Comparison of ENCODE assay signal across 8 cellular contexts in the genomic region with DNA sequence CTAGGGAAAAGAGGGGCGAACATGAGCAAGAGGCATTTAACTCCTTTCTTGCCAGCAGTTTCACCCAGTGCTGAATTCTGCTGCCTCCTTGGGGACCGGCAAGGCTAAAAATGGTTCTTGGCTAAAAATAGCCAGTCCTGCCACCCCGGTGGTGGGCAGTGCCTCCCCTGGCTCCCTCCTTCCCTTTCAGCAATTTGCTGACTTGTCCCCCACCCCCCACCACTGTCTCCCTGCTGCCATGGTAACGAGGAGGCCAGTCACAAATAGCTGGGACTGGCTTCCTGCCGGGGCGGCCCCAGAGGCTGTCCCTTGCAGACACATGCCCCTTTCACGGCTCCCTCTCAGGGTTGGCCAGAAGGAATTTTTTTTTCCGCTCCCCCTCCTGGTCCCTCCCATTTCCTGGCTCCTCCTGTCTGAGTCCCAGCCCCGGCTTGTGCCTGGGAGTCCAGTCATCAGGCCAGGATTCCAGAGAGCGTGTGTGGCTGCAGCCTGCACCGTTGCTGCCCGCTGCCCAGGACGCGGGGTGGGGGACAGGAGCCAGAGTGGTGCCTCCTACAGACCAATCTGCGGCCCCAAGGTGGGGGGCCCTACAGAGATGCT.
DNase-seq lines count a peak whose midpoint lies in the region; ATAC-seq, FAIRE-seq and TF ChIP-seq lines count a peak whose summit lies in the region.

No MANE protein-coding gene starts in this region.

- peak; percentile 26 for TF ChIP-seq EP300 in neural cell (conservative IDR thresholded peaks at IDR 0.05; ENCODE audit: poor library complexity, severe bottlenecking)

- no peak for TF ChIP-seq RAD21 in neural cell (conservative IDR thresholded peaks at IDR 0.05)

- peak overlapping the region; percentile 80 for H3K4me3 Mint-ChIP-seq in WTC11

- ATAC-seq in GM19467 (IDR thresholded peaks at IDR 0.05; ENCODE audit: unreplicated experiment) (peak; percentile 48), WTC11 (peak; percentile 93)

- H3K9me3 Mint-ChIP-seq in WTC11 = no peaks in the 10 kb centered on the region

- POLR2A ChIA-PET in WTC11 (lab: Charles Lee) = interaction anchor here (0.6 to 2.0 kb wide), 12 partner anchors 9 to 184 kb away, joined by 3 to 10 read pairs (median 6); a partner anchor contains a TSS

- H3K27ac ChIP-seq in neural cell (ENCODE audit: low read length) = peak overlapping the region; percentile 49

- H4K20me1 ChIP-seq in neural cell (ENCODE audit: insufficient read depth) = no peaks in the 10 kb centered on the region

- H3K9me3 ChIP-seq in neural cell (ENCODE audit: low read length) = no peaks in the 10 kb centered on the region

- no peaks in the 10 kb centered on the region for H3K9me2 ChIP-seq in neural cell (ENCODE audit: insufficient read depth, low read length)

- FAIRE-seq in HTR-8/SVneo (lab: Jason Lieb, UNC) = peak; percentile 65

- H3F3A ChIP-seq in neural cell (ENCODE audit: insufficient read depth, low read length, poor library complexity, severe bottlenecking) = no peaks in the 10 kb centered on the region

- H3K4me3 ChIP-seq in neural cell (ENCODE audit: low read length) = peak overlapping the region; percentile 62

- DNase-seq in CMK (ENCODE audit: low read depth) (peak; percentile 91), HTR-8/SVneo (ENCODE audit: insufficient read length, low spot score) (peak; percentile 93), WTC11 (ENCODE audit: low spot score) (peak; percentile 93), globus pallidus (ENCODE audit: low spot score) (peak; percentile 93), NCI-H345 (lab: John Stamatoyannopoulos, UW) (no peak), NCI-H187 (lab: John Stamatoyannopoulos, UW) (no peak)

- no peak for TF ChIP-seq CTCF in WTC11 (IDR thresholded peaks at IDR 0.05)
- TF ChIP-seq CTCF in neural cell (IDR thresholded peaks at IDR 0.05; ENCODE audit: poor library complexity, severe bottlenecking) = no peak

- peaks cover 36% of the 10 kb centered on the region for H3K4me1 Mint-ChIP-seq in WTC11

- peak overlapping the region; percentile 57 for H3K9ac ChIP-seq in neural cell (ENCODE audit: low read length)

- no peak overlapping the region for H2AFZ ChIP-seq in neural cell (ENCODE audit: low read depth, low read length)

- no peak overlapping the region; the same call in 1 of the 2 replicates for H3K27ac Mint-ChIP-seq in WTC11

- peaks cover 6% of the 10 kb centered on the region for H3K79me2 ChIP-seq in neural cell (replicated peaks; ENCODE audit: insufficient read depth, low read length)

- CTCF ChIA-PET in WTC11 (lab: Charles Lee) = interaction anchor here (0.6 to 20.2 kb wide), 15 partner anchors 9 to 1380 kb away, joined by 3 to 962 read pairs (median 4); a partner anchor contains a TSS

- no peaks in the 10 kb centered on the region for H3K27me3 ChIP-seq in neural cell (ENCODE audit: insufficient read depth, low read depth, low read length)

- no peaks in the 10 kb centered on the region for H3K27me3 Mint-ChIP-seq in WTC11 (ENCODE audit: low read depth)

- peak overlapping the region; percentile 28 for H3K4me2 ChIP-seq in neural cell (ENCODE audit: low read length)

- peaks cover 15% of the 10 kb centered on the region; the same call in 1 of the 2 replicates for H3K36me3 Mint-ChIP-seq in WTC11

- H3K36me3 ChIP-seq in neural cell (ENCODE audit: insufficient read depth, low read length) = no peaks in the 10 kb centered on the region

TF ChIP-seq in WTC11, 78 proteins besides CTCF, POLR2A, EP300 and RAD21 (continues in another document):
- TF ChIP-seq CREB1 (CRISPR knock-in tag; IDR thresholded peaks at IDR 0.05) (no peak), NFYB (CRISPR knock-in tag; conservative IDR thresholded peaks at IDR 0.05; ENCODE audit: low read depth) (peak; percentile 23; the same call in 1 of the 2 replicates), SP1 (CRISPR knock-in tag; conservative IDR thresholded peaks at IDR 0.05) (peak; percentile 66), TEAD1 (CRISPR knock-in tag; IDR thresholded peaks at IDR 0.05) (0 out of 2 replicates have a peak, but pooled peaks have one; percentile 11), NR2C2 (CRISPR knock-in tag; IDR thresholded peaks at IDR 0.05) (no peak), KAT7 (CRISPR knock-in tag; IDR thresholded peaks at IDR 0.05; ENCODE audit: borderline replicate concordance) (0 out of 2 replicates have a peak, but pooled peaks have one; percentile 43), MYBL2 (CRISPR knock-in tag; IDR thresholded peaks at IDR 0.05) (no peak)
- TF ChIP-seq, protein P1, sequence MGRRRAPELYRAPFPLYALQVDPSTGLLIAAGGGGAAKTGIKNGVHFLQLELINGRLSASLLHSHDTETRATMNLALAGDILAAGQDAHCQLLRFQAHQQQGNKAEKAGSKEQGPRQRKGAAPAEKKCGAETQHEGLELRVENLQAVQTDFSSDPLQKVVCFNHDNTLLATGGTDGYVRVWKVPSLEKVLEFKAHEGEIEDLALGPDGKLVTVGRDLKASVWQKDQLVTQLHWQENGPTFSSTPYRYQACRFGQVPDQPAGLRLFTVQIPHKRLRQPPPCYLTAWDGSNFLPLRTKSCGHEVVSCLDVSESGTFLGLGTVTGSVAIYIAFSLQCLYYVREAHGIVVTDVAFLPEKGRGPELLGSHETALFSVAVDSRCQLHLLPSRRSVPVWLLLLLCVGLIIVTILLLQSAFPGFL (CRISPR knock-in tag; IDR thresholded peaks at IDR 0.05; ENCODE audit: borderline replicate concordance) = no peak
- TF ChIP-seq, protein P2, sequence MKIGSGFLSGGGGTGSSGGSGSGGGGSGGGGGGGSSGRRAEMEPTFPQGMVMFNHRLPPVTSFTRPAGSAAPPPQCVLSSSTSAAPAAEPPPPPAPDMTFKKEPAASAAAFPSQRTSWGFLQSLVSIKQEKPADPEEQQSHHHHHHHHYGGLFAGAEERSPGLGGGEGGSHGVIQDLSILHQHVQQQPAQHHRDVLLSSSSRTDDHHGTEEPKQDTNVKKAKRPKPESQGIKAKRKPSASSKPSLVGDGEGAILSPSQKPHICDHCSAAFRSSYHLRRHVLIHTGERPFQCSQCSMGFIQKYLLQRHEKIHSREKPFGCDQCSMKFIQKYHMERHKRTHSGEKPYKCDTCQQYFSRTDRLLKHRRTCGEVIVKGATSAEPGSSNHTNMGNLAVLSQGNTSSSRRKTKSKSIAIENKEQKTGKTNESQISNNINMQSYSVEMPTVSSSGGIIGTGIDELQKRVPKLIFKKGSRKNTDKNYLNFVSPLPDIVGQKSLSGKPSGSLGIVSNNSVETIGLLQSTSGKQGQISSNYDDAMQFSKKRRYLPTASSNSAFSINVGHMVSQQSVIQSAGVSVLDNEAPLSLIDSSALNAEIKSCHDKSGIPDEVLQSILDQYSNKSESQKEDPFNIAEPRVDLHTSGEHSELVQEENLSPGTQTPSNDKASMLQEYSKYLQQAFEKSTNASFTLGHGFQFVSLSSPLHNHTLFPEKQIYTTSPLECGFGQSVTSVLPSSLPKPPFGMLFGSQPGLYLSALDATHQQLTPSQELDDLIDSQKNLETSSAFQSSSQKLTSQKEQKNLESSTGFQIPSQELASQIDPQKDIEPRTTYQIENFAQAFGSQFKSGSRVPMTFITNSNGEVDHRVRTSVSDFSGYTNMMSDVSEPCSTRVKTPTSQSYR (CRISPR knock-in tag; IDR thresholded peaks at IDR 0.05) = 0 out of 2 replicates have a peak, but pooled peaks have one; percentile 19

TF ChIP-seq in neural cell, 6 proteins besides CTCF, POLR2A, EP300 and RAD21:
- TF ChIP-seq POLR2AphosphoS5 (IDR thresholded peaks at IDR 0.05) (peak; percentile 55), SMC3 (conservative IDR thresholded peaks at IDR 0.05; ENCODE audit: poor library complexity) (no peak), TAF1 (IDR thresholded peaks at IDR 0.05; ENCODE audit: low read depth) (no peak), MXI1 (conservative IDR thresholded peaks at IDR 0.05; ENCODE audit: poor library complexity, severe bottlenecking) (peak; percentile 39), EZH2 (IDR thresholded peaks at IDR 0.05; ENCODE audit: borderline replicate concordance, insufficient read depth, low read length, poor library complexity, severe bottlenecking) (no peak)
- TF ChIP-seq, protein P3, sequence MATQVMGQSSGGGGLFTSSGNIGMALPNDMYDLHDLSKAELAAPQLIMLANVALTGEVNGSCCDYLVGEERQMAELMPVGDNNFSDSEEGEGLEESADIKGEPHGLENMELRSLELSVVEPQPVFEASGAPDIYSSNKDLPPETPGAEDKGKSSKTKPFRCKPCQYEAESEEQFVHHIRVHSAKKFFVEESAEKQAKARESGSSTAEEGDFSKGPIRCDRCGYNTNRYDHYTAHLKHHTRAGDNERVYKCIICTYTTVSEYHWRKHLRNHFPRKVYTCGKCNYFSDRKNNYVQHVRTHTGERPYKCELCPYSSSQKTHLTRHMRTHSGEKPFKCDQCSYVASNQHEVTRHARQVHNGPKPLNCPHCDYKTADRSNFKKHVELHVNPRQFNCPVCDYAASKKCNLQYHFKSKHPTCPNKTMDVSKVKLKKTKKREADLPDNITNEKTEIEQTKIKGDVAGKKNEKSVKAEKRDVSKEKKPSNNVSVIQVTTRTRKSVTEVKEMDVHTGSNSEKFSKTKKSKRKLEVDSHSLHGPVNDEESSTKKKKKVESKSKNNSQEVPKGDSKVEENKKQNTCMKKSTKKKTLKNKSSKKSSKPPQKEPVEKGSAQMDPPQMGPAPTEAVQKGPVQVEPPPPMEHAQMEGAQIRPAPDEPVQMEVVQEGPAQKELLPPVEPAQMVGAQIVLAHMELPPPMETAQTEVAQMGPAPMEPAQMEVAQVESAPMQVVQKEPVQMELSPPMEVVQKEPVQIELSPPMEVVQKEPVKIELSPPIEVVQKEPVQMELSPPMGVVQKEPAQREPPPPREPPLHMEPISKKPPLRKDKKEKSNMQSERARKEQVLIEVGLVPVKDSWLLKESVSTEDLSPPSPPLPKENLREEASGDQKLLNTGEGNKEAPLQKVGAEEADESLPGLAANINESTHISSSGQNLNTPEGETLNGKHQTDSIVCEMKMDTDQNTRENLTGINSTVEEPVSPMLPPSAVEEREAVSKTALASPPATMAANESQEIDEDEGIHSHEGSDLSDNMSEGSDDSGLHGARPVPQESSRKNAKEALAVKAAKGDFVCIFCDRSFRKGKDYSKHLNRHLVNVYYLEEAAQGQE (IDR thresholded peaks at IDR 0.05; ENCODE audit: borderline replicate concordance) = peak; percentile 50

Comparison
In these comparisons a context has a peak if more than half of its experiments do, and no peak if none do; other contexts are left out.
1. DNase-seq: peak in CMK (single experiment), HTR-8/SVneo (single experiment), WTC11 (single experiment) and globus pallidus (single experiment); none in NCI-H345 (single experiment) and NCI-H187 (0 of 2).